Comparison of ENCODE assay signal across 1 cellular context in the genomic region with DNA sequence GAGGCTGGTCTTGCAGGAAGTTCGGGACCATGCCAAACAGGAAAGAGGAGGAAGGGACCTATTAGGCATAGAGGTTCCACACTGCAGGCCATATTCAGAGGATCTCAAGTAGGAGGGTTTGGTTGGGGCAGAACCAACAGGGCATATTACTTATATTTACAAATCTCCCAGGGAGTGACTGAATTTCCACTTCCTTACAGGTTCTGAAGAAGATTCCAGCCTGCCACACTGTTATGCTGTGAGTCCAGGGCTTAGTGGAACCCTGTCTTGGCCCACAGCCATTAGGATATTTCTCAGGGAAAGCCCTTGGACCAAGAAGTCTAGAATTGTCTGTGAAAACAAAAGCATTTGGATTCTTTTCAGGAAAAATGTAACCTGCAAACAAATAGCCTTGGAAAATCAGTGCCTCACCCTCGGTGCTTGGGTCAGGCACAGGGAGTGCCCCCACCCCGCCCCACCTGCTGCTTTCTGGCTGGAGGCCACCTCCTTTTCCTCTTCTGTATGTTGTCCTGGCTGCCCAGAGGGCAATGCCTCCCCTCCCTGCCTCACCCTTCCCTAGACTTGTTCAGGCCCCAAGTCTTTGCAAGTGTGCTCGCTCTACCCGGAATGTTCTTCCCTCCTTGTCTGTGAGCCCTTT.
TF ChIP-seq lines count a peak whose summit lies in the region.

No MANE protein-coding gene starts in this region.

TF ChIP-seq in K562, 482 proteins besides CTCF, POLR2A, EP300 and RAD21 (continued from another document):
- TF ChIP-seq, protein P1, sequence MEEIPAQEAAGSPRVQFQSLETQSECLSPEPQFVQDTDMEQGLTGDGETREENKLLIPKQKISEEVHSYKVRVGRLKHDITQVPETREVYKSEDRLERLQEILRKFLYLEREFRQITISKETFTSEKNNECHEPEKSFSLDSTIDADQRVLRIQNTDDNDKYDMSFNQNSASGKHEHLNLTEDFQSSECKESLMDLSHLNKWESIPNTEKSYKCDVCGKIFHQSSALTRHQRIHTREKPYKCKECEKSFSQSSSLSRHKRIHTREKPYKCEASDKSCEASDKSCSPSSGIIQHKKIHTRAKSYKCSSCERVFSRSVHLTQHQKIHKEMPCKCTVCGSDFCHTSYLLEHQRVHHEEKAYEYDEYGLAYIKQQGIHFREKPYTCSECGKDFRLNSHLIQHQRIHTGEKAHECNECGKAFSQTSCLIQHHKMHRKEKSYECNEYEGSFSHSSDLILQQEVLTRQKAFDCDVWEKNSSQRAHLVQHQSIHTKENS (CRISPR knock-in tag; IDR thresholded peaks at IDR 0.05): no peak
- TF ChIP-seq TAF15 (IDR thresholded peaks at IDR 0.05; ENCODE audit: low read depth, low read length) (no peak), ZNF12 (CRISPR knock-in tag; IDR thresholded peaks at IDR 0.05) (no peak), NFIC (IDR thresholded peaks at IDR 0.05) (0 out of 2 replicates have a peak, but pooled peaks have one; percentile 12)
- TF ChIP-seq, protein P2, sequence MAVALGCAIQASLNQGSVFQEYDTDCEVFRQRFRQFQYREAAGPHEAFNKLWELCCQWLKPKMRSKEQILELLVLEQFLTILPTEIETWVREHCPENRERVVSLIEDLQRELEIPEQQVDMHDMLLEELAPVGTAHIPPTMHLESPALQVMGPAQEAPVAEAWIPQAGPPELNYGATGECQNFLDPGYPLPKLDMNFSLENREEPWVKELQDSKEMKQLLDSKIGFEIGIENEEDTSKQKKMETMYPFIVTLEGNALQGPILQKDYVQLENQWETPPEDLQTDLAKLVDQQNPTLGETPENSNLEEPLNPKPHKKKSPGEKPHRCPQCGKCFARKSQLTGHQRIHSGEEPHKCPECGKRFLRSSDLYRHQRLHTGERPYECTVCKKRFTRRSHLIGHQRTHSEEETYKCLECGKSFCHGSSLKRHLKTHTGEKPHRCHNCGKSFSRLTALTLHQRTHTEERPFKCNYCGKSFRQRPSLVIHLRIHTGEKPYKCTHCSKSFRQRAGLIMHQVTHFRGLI (CRISPR knock-in tag; IDR thresholded peaks at IDR 0.05): no peak
TF ChIP-seq in K562: peak in this region for 1.
